In the genomic region with DNA sequence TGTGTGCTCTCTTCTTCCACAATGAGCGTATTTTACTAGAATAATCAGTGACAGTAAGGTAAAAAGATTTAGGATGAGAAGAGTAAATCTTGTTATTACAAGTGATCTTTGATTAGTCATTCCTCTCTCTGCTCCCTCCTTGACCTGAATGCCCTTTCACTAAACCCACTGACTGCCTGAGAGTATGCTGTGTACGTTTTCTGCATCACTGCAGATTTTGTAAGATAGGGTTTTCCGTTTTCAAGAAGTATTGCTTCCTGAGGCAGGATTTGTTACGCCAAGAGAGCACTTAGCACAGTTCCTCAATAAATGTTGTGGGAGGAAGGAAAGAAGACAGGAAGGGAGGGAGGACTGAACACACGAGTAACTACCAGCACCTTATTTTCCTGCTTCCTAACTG, we compare ENCODE assay signal across 8 cellular contexts. TPM values are rescaled to one million over a fixed set of nuclear protein-coding genes. Genes with fewer than 3 reads are reported as not detected.
DNase-seq lines count a peak whose midpoint lies in the region; ATAC-seq and TF ChIP-seq lines count a peak whose summit lies in the region.

No MANE protein-coding gene starts in this region.

- ATAC-seq in GM19468 (IDR thresholded peaks at IDR 0.05; ENCODE audit: extremely low read depth, unreplicated experiment) (peak; percentile 61), HG03565 (IDR thresholded peaks at IDR 0.05; ENCODE audit: unreplicated experiment) (peak; percentile 83)
- ATAC-seq in effector memory CD8-positive, alpha-beta T cell (replicated peaks) = peak; percentile 48

- H3K9me3 Mint-ChIP-seq in effector memory CD8-positive, alpha-beta T cell = no peaks in the 10 kb centered on the region

- H3K4me1 ChIP-seq in thyroid gland = peaks cover 0 to 7% of the 10 kb centered on the region in 2 donors

- H3K27me3 ChIP-seq in thyroid gland = no peaks in the 10 kb centered on the region
- H3K27me3 ChIP-seq in dorsolateral prefrontal cortex = no peaks in the 10 kb centered on the region

- H3K4me1 Mint-ChIP-seq in effector memory CD8-positive, alpha-beta T cell (ENCODE audit: low read depth in 2 of 2) = peaks cover 3 to 4% of the 10 kb centered on the region in 2 donors

- no peaks in the 10 kb centered on the region for H3K9me3 ChIP-seq in thyroid gland

- H3K4me3 ChIP-seq in thyroid gland (replicated peaks in 1 of 3) (no peak overlapping the region), dorsolateral prefrontal cortex (no peak overlapping the region)

- 27 to 33% methylated on average over 5 of the region's 5 CpGs for WGBS in thyroid gland, 2 donors

- no peaks in the 10 kb centered on the region for H3K36me3 ChIP-seq in thyroid gland

- intact Hi-C loops in thyroid gland (cut with DNase I) (no loop called here), dorsolateral prefrontal cortex (cut with DNase I) (no loop called here)

- no peaks in the 10 kb centered on the region for H3K27me3 Mint-ChIP-seq in effector memory CD8-positive, alpha-beta T cell

- H3K27ac ChIP-seq in thyroid gland (no peak overlapping the region), dorsolateral prefrontal cortex (no peak overlapping the region)

- TF ChIP-seq POLR2A in thyroid gland (IDR thresholded peaks at IDR 0.05) = no peak

- no peak overlapping the region for H3K4me3 Mint-ChIP-seq in effector memory CD8-positive, alpha-beta T cell

- DNase-seq in GM10266 (ENCODE audit: extremely low spot score) (peak; percentile 39), thyroid gland (no peak), dorsolateral prefrontal cortex (no peak), NCI-H2171 treated with DMSO at 0.1 percent for 48 hours (lab: John Stamatoyannopoulos, UW) (no peak)
- no peak for DNase-seq in effector memory CD8-positive, alpha-beta T cell
- no peak for DNase-seq in activated effector memory CD4-positive, alpha-beta T cell treated with anti-CD3 and anti-CD28 coated beads, Interleukin-2, amount 50 U/mL, for 16 hours

- no peak overlapping the region for H3K27ac Mint-ChIP-seq in effector memory CD8-positive, alpha-beta T cell

- no peaks in the 10 kb centered on the region for H3K36me3 Mint-ChIP-seq in effector memory CD8-positive, alpha-beta T cell (ENCODE audit: insufficient read depth)

- TF ChIP-seq CTCF in GM10266 (IDR thresholded peaks at IDR 0.05; ENCODE audit: control insufficient read depth, insufficient read depth, low read depth, missing control alignments) (no peak), thyroid gland (IDR thresholded peaks at IDR 0.05) (no peak), dorsolateral prefrontal cortex (IDR thresholded peaks at IDR 0.05 in 54 of 56, conservative IDR thresholded peaks at IDR 0.05 in 2 of 56; ENCODE audit: low read depth in 1 of 56, partially characterized antibody in 56 of 56) (no peak)

RNA-seq across cellular contexts. Expression of a gene that starts 7.7 kb away (rescaled TPM):
- total RNA-seq in thyroid gland (1 to 10 TPM in 3 of 4 donors, under 1 TPM in 1; 0.56 to 5.6 (median 2.7) TPM), dorsolateral prefrontal cortex (10 to 100 TPM in 24 of 120 experiments, 1 to 10 TPM in 96; 1.9 to 18.4 (median 7.0) TPM)

RNA-seq across cellular contexts. Expression of a gene that starts 15.3 kb away (rescaled TPM):
- 10 to 100 TPM in 2 of 4 donors, 1 to 10 TPM in 2; 6.5 to 43.7 (median 10.7) TPM for total RNA-seq in thyroid gland
- 10 to 100 TPM in 9 of 120 experiments, 1 to 10 TPM in 103, under 1 TPM in 8; 0.54 to 40.5 (median 2.6) TPM for total RNA-seq in dorsolateral prefrontal cortex

RNA-seq across cellular contexts. Expression of a gene that starts 44.7 kb away (rescaled TPM):
- 10 to 100 TPM in 1 of 4 donors, 1 to 10 TPM in 3; 1.1 to 20.7 (median 2.4) TPM for total RNA-seq in thyroid gland
- total RNA-seq in dorsolateral prefrontal cortex = 10 to 100 TPM in 71 of 120 experiments, 1 to 10 TPM in 49; 1.3 to 41.9 (median 12.0) TPM
